9 cellular contexts compared by ENCODE assay signal in genomic region chr3:87088366-87088983, GRCh38.
A peak's percentile ranks its signal among the peaks of the same experiment; 100 is the strongest.
DNase-seq lines count a peak whose midpoint lies in the region; ATAC-seq, FAIRE-seq and TF ChIP-seq lines count a peak whose summit lies in the region.
"Had no signal": no experiment of that assay in that cellular context is flagged by ENCODE, and none has a peak within 500 bp of the region (broad histone marks: within the 10 kb centered on the region; RNA-seq: fewer than 3 reads in every experiment).

No MANE protein-coding gene starts in this region.

- peaks cover 0 to 4% of the 10 kb centered on the region in 2 donors for H3K4me1 Mint-ChIP-seq in natural killer cell treated with Interleukin-12 subunit alpha and Interleukin-12 subunit beta and Interleukin-15 and Interleukin-18, amount 100 ng/mL, for 72 hours (ENCODE audit: low read depth in 2 of 2)

- H3K4me3 Mint-ChIP-seq in natural killer cell treated with Interleukin-12 subunit alpha and Interleukin-12 subunit beta and Interleukin-15 and Interleukin-18, amount 100 ng/mL, for 72 hours = peak overlapping the region; percentile 52

- H3K27me3 Mint-ChIP-seq in natural killer cell treated with Interleukin-12 subunit alpha and Interleukin-12 subunit beta and Interleukin-15 and Interleukin-18, amount 100 ng/mL, for 72 hours = no peaks in the 10 kb centered on the region

- H3K36me3 Mint-ChIP-seq in natural killer cell treated with Interleukin-12 subunit alpha and Interleukin-12 subunit beta and Interleukin-15 and Interleukin-18, amount 100 ng/mL, for 72 hours = no peaks in the 10 kb centered on the region

- peaks cover 3% of the 10 kb centered on the region for H3K9me3 Mint-ChIP-seq in natural killer cell treated with Interleukin-12 subunit alpha and Interleukin-12 subunit beta and Interleukin-15 and Interleukin-18, amount 100 ng/mL, for 72 hours

- FAIRE-seq in GM12891 (lab: Jason Lieb, UNC) = no peak
- FAIRE-seq: islet of Langerhans had no signal

- ATAC-seq in HG03039 (IDR thresholded peaks at IDR 0.05; ENCODE audit: unreplicated experiment) = peak; percentile 11
- ATAC-seq in natural killer cell treated with Interleukin-12 subunit alpha and Interleukin-12 subunit beta and Interleukin-15 and Interleukin-18, amount 100 ng/mL, for 72 hours = no peak
- no peak for ATAC-seq in HG03565 (IDR thresholded peaks at IDR 0.05; ENCODE audit: unreplicated experiment)

- no peak for TF ChIP-seq POLR2A in GM12891 (IDR thresholded peaks at IDR 0.05; ENCODE audit: low read depth, low read length)

- H3K27ac Mint-ChIP-seq in natural killer cell treated with Interleukin-12 subunit alpha and Interleukin-12 subunit beta and Interleukin-15 and Interleukin-18, amount 100 ng/mL, for 72 hours = no peak overlapping the region

- DNase-seq in GM12891 (ENCODE audit: insufficient read length, low spot score) = peak; percentile 2
- DNase-seq in caudate nucleus (lab: John Stamatoyannopoulos, UW) = peak in 5 of 61 donors; percentile 10 to 61 (median 39)
- no peak for DNase-seq in natural killer cell treated with Interleukin-12 subunit alpha and Interleukin-12 subunit beta and Interleukin-15 and Interleukin-18, amount 100 ng/mL, for 72 hours (ENCODE audit: low spot score)
- DNase-seq in SHP77 (lab: John Stamatoyannopoulos, UW) = no peak
- DNase-seq in NCI-H2029 treated with DMSO at 0.1 percent for 48 hours (lab: John Stamatoyannopoulos, UW) = no peak
- no peak for DNase-seq in HK-2 (ENCODE audit: unreplicated experiment)

- peak overlapping the region; percentile 92 for H3K27ac ChIP-seq in caudate nucleus (ENCODE audit: low read depth, low read length)

TF ChIP-seq in GM12891, 5 proteins besides CTCF, POLR2A, EP300 and RAD21:
- TF ChIP-seq POU2F2 (IDR thresholded peaks at IDR 0.05; ENCODE audit: low read depth, low read length) (no peak), POLR2AphosphoS5 (IDR thresholded peaks at IDR 0.05; ENCODE audit: low read depth, low read length) (no peak), PAX5 (IDR thresholded peaks at IDR 0.05; ENCODE audit: insufficient read depth, low read length, severe bottlenecking) (no peak), TAF1 (IDR thresholded peaks at IDR 0.05; ENCODE audit: low read depth, low read length) (no peak), SPI1 (IDR thresholded peaks at IDR 0.05; ENCODE audit: low read depth, low read length) (no peak)
TF ChIP-seq in GM12891: peak in this region for 0.
